In the genomic region with DNA sequence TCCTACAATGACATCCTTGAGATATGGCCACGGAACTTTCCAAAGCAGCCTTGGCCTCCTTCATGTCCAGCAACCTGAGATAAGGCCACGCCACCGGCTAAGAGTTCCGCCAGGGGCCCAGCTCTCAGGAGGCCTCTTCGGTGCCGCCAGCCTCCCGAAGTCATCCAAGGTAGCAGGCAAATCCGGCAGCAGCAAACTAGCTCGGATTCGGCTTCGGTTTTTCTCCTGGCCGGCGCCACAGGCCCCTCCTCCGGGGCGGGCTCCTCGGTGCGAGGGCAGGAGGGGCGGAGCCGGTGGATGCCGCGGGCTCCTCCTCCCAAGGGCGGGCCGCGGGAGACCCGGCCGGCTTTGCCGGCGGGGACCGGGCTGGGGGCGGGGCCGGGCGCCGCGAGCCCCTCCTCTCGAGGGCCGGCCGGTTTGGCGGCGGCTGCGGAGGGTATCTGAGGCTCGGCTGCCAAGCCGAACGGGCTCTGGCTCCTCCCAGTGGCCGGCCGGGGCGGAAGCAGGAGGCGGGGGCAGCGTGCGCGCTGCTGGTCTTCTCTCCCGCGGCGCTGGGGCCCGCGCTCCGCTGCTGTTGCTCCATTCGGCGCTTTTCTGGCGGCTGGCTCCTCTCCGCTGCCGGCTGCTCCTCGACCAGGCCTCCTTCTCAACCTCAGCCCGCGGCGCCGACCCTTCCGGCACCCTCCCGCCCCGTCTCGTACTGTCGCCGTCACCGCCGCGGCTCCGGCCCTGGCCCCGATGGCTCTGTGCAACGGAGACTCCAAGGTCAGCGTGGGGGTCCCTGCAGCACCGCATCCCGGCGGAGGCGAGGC, we compare ENCODE assay signal across 8 cellular contexts. TPM values are rescaled to one million over a fixed set of nuclear protein-coding genes. Genes with fewer than 3 reads are reported as not detected.
A peak's percentile ranks its signal among the peaks of the same experiment; 100 is the strongest.
DNase-seq lines count a peak whose midpoint lies in the region; ATAC-seq and TF ChIP-seq lines count a peak whose summit lies in the region.

A gene (plus strand): TSS at position 518 of the 812 bp plus-strand sequence. CDS start 221 bp downstream, at position 739.

- ATAC-seq in GM21576 (IDR thresholded peaks at IDR 0.05; ENCODE audit: unreplicated experiment): peak; percentile 86

- peak; percentile 99 for DNase-seq in DMS153 treated with DMSO at 0.1 percent for 48 hours (lab: John Stamatoyannopoulos, UW; ENCODE audit: unreplicated experiment)
- peak; percentile 39 for DNase-seq in OCI-M2 (lab: John Stamatoyannopoulos, UW; ENCODE audit: unreplicated experiment)
- peak; percentile 99 for DNase-seq in activated T-cell treated with anti-CD3 and anti-CD28 coated beads for 48 hours (ENCODE audit: low read depth)
- peak; percentile 38 for DNase-seq in epithelial cell of proximal tubule (ENCODE audit: low read depth)
- DNase-seq in stimulated activated CD8-positive, alpha-beta memory T cell treated with anti-CD3 and anti-CD28 coated beads, Interleukin-4, amount 100 ng/mL, for 48 hours: peak; percentile 95

- H3K27ac ChIP-seq in mucosa of rectum (ENCODE audit: low read depth in 2 of 2, low read length in 2 of 2): peak within 1 kb of the TSS; percentile 90 to 92

- TF ChIP-seq CTCF in epithelial cell of proximal tubule (conservative IDR thresholded peaks at IDR 0.05; ENCODE audit: low read depth, low read length): peak; percentile 33

- no peaks in the 10 kb centered on the region for H3K27me3 ChIP-seq in mucosa of rectum (ENCODE audit: control insufficient read depth in 2 of 2, insufficient read depth in 2 of 2, low read length in 2 of 2)

- peak within 1 kb of the TSS; percentile 84 to 91 for H3K9ac ChIP-seq in mucosa of rectum (ENCODE audit: low read depth in 1 of 2, low read length in 2 of 2)

- H3K36me3 ChIP-seq in mucosa of rectum (ENCODE audit: control insufficient read depth in 2 of 2, insufficient read depth in 2 of 2, low read length in 2 of 2): no peaks in the 10 kb centered on the region

- no peak for TF ChIP-seq EP300 in Ishikawa (IDR thresholded peaks at IDR 0.05; ENCODE audit: borderline replicate concordance)

- peak; percentile 40; the same call in 1 of the 2 replicates for TF ChIP-seq RAD21 in Ishikawa (IDR thresholded peaks at IDR 0.05; ENCODE audit: low read depth)

- no peaks in the 10 kb centered on the region for H3K9me3 ChIP-seq in mucosa of rectum (ENCODE audit: control insufficient read depth in 2 of 2, low read length in 2 of 2)

- H3K4me1 ChIP-seq in mucosa of rectum (ENCODE audit: control insufficient read depth in 2 of 2, insufficient read depth in 2 of 2, low read length in 2 of 2): peaks cover 4 to 8% of the 10 kb centered on the region in 2 donors

- peak within 1 kb of the TSS; percentile 94 for H3K4me3 ChIP-seq in epithelial cell of proximal tubule (ENCODE audit: low read depth, low read length)
- peak within 1 kb of the TSS; percentile 86 to 92 for H3K4me3 ChIP-seq in mucosa of rectum (ENCODE audit: low read length in 2 of 2)

TF ChIP-seq in Ishikawa, 13 proteins besides CTCF, POLR2A, EP300 and RAD21:
- TF ChIP-seq, protein P1, sequence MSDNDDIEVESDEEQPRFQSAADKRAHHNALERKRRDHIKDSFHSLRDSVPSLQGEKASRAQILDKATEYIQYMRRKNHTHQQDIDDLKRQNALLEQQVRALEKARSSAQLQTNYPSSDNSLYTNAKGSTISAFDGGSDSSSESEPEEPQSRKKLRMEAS (IDR thresholded peaks at IDR 0.05): peak; percentile 33; the same call in 1 of the 2 replicates
- TF ChIP-seq YY1 (IDR thresholded peaks at IDR 0.05; ENCODE audit: low read depth) (0 out of 2 replicates have a peak, but pooled peaks have one; percentile 24), EGR1 (IDR thresholded peaks at IDR 0.05) (no peak), NFIC (IDR thresholded peaks at IDR 0.05) (no peak), ZBTB7A (IDR thresholded peaks at IDR 0.05; ENCODE audit: low read depth) (no peak), FOXM1 (IDR thresholded peaks at IDR 0.05; ENCODE audit: borderline replicate concordance, low read depth) (no peak), TAF1 (IDR thresholded peaks at IDR 0.05; ENCODE audit: low read depth) (peak; percentile 86), CREB1 (IDR thresholded peaks at IDR 0.05; ENCODE audit: low read depth) (no peak), TCF12 (IDR thresholded peaks at IDR 0.05; ENCODE audit: low read depth) (no peak), CEBPB (IDR thresholded peaks at IDR 0.05) (peak; percentile 24; the same call in 1 of the 2 replicates)
- TF ChIP-seq, protein P2, sequence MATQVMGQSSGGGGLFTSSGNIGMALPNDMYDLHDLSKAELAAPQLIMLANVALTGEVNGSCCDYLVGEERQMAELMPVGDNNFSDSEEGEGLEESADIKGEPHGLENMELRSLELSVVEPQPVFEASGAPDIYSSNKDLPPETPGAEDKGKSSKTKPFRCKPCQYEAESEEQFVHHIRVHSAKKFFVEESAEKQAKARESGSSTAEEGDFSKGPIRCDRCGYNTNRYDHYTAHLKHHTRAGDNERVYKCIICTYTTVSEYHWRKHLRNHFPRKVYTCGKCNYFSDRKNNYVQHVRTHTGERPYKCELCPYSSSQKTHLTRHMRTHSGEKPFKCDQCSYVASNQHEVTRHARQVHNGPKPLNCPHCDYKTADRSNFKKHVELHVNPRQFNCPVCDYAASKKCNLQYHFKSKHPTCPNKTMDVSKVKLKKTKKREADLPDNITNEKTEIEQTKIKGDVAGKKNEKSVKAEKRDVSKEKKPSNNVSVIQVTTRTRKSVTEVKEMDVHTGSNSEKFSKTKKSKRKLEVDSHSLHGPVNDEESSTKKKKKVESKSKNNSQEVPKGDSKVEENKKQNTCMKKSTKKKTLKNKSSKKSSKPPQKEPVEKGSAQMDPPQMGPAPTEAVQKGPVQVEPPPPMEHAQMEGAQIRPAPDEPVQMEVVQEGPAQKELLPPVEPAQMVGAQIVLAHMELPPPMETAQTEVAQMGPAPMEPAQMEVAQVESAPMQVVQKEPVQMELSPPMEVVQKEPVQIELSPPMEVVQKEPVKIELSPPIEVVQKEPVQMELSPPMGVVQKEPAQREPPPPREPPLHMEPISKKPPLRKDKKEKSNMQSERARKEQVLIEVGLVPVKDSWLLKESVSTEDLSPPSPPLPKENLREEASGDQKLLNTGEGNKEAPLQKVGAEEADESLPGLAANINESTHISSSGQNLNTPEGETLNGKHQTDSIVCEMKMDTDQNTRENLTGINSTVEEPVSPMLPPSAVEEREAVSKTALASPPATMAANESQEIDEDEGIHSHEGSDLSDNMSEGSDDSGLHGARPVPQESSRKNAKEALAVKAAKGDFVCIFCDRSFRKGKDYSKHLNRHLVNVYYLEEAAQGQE (IDR thresholded peaks at IDR 0.05; ENCODE audit: low read depth): 0 out of 2 replicates have a peak, but pooled peaks have one; percentile 14
TF ChIP-seq in Ishikawa: peak in this region for 5.

RNA-seq across cellular contexts. Expression of the gene that starts here (rescaled TPM):
- total RNA-seq in epithelial cell of proximal tubule: 59.0 and 81.5 TPM in 2 replicates

Comparison
In these comparisons a context has a peak if more than half of its experiments do, and no peak if none do; other contexts are left out.
1. Peak in every context shown above with its lines: DNase-seq, ATAC-seq, H3K4me3 ChIP-seq and H3K27ac ChIP-seq.
2. DNase-seq: peak in every context shown above with its lines; median percentile 99 in DMS153 treated with DMSO at 0.1 percent for 48 hours; 99 in activated T-cell treated with anti-CD3 and anti-CD28 coated beads for 48 hours; 95 in stimulated activated CD8-positive, alpha-beta memory T cell treated with anti-CD3 and anti-CD28 coated beads, Interleukin-4, amount 100 ng/mL, for 48 hours; 39 in OCI-M2; 38 in epithelial cell of proximal tubule.